ENCODE assay signal across 10 cellular contexts in the genomic region with DNA sequence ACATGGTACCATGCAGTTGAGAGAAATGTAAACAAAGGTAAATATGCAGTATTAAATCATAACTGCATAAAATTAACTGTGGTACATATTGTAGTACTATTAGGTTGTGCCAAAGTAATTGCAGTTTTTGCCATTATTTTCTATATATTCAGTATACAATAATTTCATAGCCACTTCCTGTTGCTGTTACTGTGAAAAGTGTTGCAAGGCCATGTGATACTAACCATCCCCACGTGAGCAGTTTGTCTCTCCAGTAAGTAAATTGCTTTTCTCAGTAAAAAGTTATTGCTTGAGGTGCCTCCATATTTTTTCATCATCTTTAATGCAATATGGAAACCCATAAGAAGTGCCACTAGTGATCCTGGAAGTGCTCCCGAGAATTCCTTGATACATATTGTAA.
"Had no signal": no experiment of that assay in that cellular context is flagged by ENCODE, and none has a peak within 500 bp of the region (broad histone marks: within the 10 kb centered on the region; RNA-seq: fewer than 3 reads in every experiment).

No MANE protein-coding gene starts in this region.

- ATAC-seq: HCT116, HepG2, K562 had no signal

- H3K4me3 Mint-ChIP-seq: HFFc6, IgD-negative memory B cell had no signal

- H3K27me3 Mint-ChIP-seq: IgD-negative memory B cell had no signal

- H3K9me3 Mint-ChIP-seq: HFFc6, IgD-negative memory B cell had no signal

- DNase-seq: GM23248, GOT3, H7, HFFc6, KG1 had no signal

- H3K27ac Mint-ChIP-seq: HFFc6, IgD-negative memory B cell had no signal

- H3K4me1 Mint-ChIP-seq: IgD-negative memory B cell had no signal

- H3K4me3 ChIP-seq: GM23248, HAP-1, K562 had no signal
